ENCODE assay signal across 8 cellular contexts in the genomic region with DNA sequence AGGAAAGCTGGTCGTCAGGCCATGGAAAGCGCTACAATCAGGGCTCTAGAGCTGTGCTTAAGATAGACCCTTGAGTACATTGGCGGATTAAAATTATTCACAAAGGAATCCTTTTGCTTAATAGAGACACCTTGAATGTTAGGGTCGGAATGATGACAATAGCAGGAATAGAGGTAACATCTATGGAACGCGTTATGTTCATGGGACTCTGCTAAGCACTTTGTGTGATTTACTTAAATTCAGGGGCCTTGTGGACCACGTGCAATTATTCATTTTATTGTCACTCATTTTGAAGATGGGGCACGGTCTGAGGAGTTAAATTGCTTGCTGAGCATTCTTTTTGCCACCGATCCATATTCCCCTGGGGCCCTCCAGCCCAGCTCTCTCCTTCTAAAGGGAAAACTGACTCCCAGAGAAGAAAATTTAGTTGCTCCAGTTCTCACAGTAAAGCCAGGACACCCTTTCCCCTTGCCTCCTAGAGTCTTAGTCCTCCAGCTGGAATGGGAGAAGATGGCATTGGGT. TPM values are rescaled to one million over a fixed set of nuclear protein-coding genes. Genes with fewer than 3 reads are reported as not detected.
DNase-seq lines count a peak whose midpoint lies in the region; ATAC-seq and TF ChIP-seq lines count a peak whose summit lies in the region.

No MANE protein-coding gene starts in this region.

- H3K4me3 ChIP-seq in GM08714 (ENCODE audit: low read length) (peak overlapping the region; percentile 66), PC-3 (ENCODE audit: low read length) (peak overlapping the region; percentile 97), prostate gland (peak overlapping the region; percentile 87 to 94)

- H4K20me1 ChIP-seq in PC-3 (ENCODE audit: low read length) = peaks cover 32% of the 10 kb centered on the region

- H3K27me3 ChIP-seq in PC-3 (ENCODE audit: low read length) (no peaks in the 10 kb centered on the region), prostate gland (replicated peaks; ENCODE audit: insufficient read depth) (no peaks in the 10 kb centered on the region)

- 15% methylated on average over 9 of the region's 9 CpGs for WGBS in prostate gland

- no peaks in the 10 kb centered on the region for H3K9me2 ChIP-seq in PC-3 (replicated peaks; ENCODE audit: low read length)

- no peak for TF ChIP-seq CTCF in PC-3 (conservative IDR thresholded peaks at IDR 0.05; ENCODE audit: low read depth, low read length)
- no peak for TF ChIP-seq CTCF in prostate gland (IDR thresholded peaks at IDR 0.05)

- peak overlapping the region; percentile 81 for H2AFZ ChIP-seq in PC-3 (ENCODE audit: low read length)

- peak overlapping the region; percentile 74 for H3K27ac ChIP-seq in PC-3 (ENCODE audit: low read length)
- peak overlapping the region; percentile 95 for H3K27ac ChIP-seq in epithelial cell of prostate
- peak overlapping the region; percentile 94 to 98 for H3K27ac ChIP-seq in prostate gland

- BruUV-seq in PC-3 (replicated peaks; lab: Mats Ljungman, UMichigan) = TSS peak; percentile 98

- DNase-seq in PC-3 (no peak), epithelial cell of prostate (ENCODE audit: low read depth, low spot score) (no peak), prostate gland (ENCODE audit: low spot score) (no peak), NCI-H524 treated with DMSO at 0.1 percent for 48 hours (lab: John Stamatoyannopoulos, UW) (no peak)
- no peak for DNase-seq in activated CD8-positive, alpha-beta memory T cell treated with anti-CD3 and anti-CD28 coated beads for 24 hours

- intact Hi-C loops in PC-3 (cut with micrococcal nuclease) = loop anchor here (1.0 kb wide), 3 partner anchors 9 to 76 kb away; no protein-coding TSS in a partner anchor
- intact Hi-C loops in prostate gland (cut with DNase I) = loop anchor here (5.0 kb wide), 1 partner anchor 93 kb away; a partner anchor contains a TSS

- H3F3A ChIP-seq in PC-3 (ENCODE audit: low read length, unreplicated experiment) = no peaks in the 10 kb centered on the region

- POLR2A ChIA-PET in PC-3 (lab: Charles Lee; ENCODE audit: unreplicated experiment) = interaction anchor here (0.6 kb wide), 1 partner anchor 36 kb away, joined by 3 read pairs; no protein-coding TSS in a partner anchor

- CTCF ChIA-PET in PC-3 (lab: Charles Lee) = no interaction called here

- peak overlapping the region; percentile 85 for H3K4me2 ChIP-seq in PC-3 (ENCODE audit: low read length)

- H3K9me3 ChIP-seq in PC-3 (ENCODE audit: low read length) (no peaks in the 10 kb centered on the region), prostate gland (no peaks in the 10 kb centered on the region)

- H3K36me3 ChIP-seq in PC-3 (ENCODE audit: low read depth, low read length) (peaks cover 3% of the 10 kb centered on the region; the same call in 1 of the 2 replicates), prostate gland (no peaks in the 10 kb centered on the region)

- no peak for TF ChIP-seq POLR2A in prostate gland (IDR thresholded peaks at IDR 0.05)

- H3K79me2 ChIP-seq in PC-3 (ENCODE audit: low read length) = peaks cover 41% of the 10 kb centered on the region

- ATAC-seq in PC-3 (no peak), GM18519 (IDR thresholded peaks at IDR 0.05; ENCODE audit: low FRiP score, unreplicated experiment) (no peak), HG02759 (IDR thresholded peaks at IDR 0.05; ENCODE audit: unreplicated experiment) (no peak)

- H3K4me1 ChIP-seq in PC-3 (ENCODE audit: insufficient read depth, low read length) = peaks cover 17% of the 10 kb centered on the region
- H3K4me1 ChIP-seq in prostate gland (replicated peaks) = no peaks in the 10 kb centered on the region

- H3K9ac ChIP-seq in PC-3 (ENCODE audit: low read length) = peak overlapping the region; percentile 94

RNA-seq across cellular contexts. Expression of a gene that starts 0.9 kb away (rescaled TPM):
- 21.5 and 22.7 TPM in 2 replicates for total RNA-seq in PC-3 (2014; rRNA removed)
- total RNA-seq in prostate gland = 10 to 100 TPM; 24.8 to 48.7 TPM

RNA-seq across cellular contexts. Expression of a gene that starts 50.9 kb away (rescaled TPM):
- 0.07 TPM in 1 of 2 replicates, not detected in the other for total RNA-seq in PC-3 (2014; rRNA removed)
- total RNA-seq in prostate gland = 1 to 10 TPM; 1.3 to 4.0 TPM
